In the genomic region with DNA sequence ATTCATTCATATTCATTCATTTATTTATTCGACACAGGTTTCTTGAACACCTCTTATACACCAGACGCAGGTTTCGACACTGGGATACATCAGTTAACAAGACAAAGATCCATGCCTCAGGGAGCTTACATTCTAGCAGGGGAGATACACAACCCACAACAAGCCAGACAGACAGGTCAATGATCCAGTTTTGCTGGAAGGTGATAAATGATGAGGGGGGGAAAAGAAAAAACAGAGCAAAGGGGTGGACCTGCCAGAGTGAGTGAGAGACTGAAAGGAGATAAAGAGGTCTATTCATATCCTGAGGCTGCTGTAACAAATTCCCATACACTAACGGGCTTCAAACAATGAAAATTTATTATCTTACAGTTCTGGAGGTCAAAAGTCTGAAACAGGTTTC, we compare ENCODE assay signal across 19 cellular contexts.
DNase-seq lines count a peak whose midpoint lies in the region; ATAC-seq and TF ChIP-seq lines count a peak whose summit lies in the region.
"Had no signal": no experiment of that assay in that cellular context is flagged by ENCODE, and none has a peak within 500 bp of the region (broad histone marks: within the 10 kb centered on the region; RNA-seq: fewer than 3 reads in every experiment).

No MANE protein-coding gene starts in this region.

- peaks cover 4% of the 10 kb centered on the region for H3K27me3 Mint-ChIP-seq in CD4-positive, alpha-beta T cell
- H3K27me3 Mint-ChIP-seq in IgD-negative memory B cell (peaks cover 20% of the 10 kb centered on the region), osteocyte (ENCODE audit: unreplicated experiment) (no peaks in the 10 kb centered on the region)

- DNase-seq in CD4-positive, alpha-beta T cell = no peak
- DNase-seq in hepatocyte (ENCODE audit: low spot score) = no peak
- DNase-seq in osteocyte (ENCODE audit: extremely low spot score, unreplicated experiment) = no peak
- no peak for DNase-seq in DMS53 treated with DMSO at 0.1 percent for 48 hours (lab: John Stamatoyannopoulos, UW; ENCODE audit: unreplicated experiment)
- no peak for DNase-seq in stimulated activated CD4-positive, alpha-beta T cell treated with anti-CD3 and anti-CD28 coated beads, Interleukin-4, amount 100 ng/mL, for 4 hours
- DNase-seq in COLO668 (lab: John Stamatoyannopoulos, UW; ENCODE audit: unreplicated experiment) = no peak
- DNase-seq: activated CD4-positive, alpha-beta T cell treated with anti-CD3 and anti-CD28 coated beads, Interleukin-2, amount 50 U/mL, for 4 hours; activated naive CD4-positive, alpha-beta T cell treated with anti-CD3 and anti-CD28 coated beads, Interleukin-2, amount 50 U/mL, for 16 hours; Calu3; HCEC 1CT; NCI-H1092 treated with DMSO at 0.1 percent for 48 hours; NCI-H2029 treated with DMSO at 0.1 percent for 48 hours; PC-3; stimulated activated naive CD4-positive, alpha-beta T cell treated with Interleukin-2 at 50 U/mL for 16 hours had no signal

- H3K4me1 Mint-ChIP-seq in CD4-positive, alpha-beta T cell (ENCODE audit: low read depth) = peaks cover 74% of the 10 kb centered on the region
- peaks cover 36 to 41% (median 40%) of the 10 kb centered on the region in 3 donors for H3K4me1 Mint-ChIP-seq in IgD-negative memory B cell
- H3K4me1 Mint-ChIP-seq in osteocyte (ENCODE audit: unreplicated experiment) = peaks cover 79% of the 10 kb centered on the region

- 84% methylated on average over 4 of the region's 4 CpGs for WGBS in hepatocyte (ENCODE audit: low lambda C conversion rate, missing lambda C conversion rate)

- peaks cover 44% of the 10 kb centered on the region for H3K4me1 ChIP-seq in hepatocyte (ENCODE audit: insufficient read depth)

- H2AFZ ChIP-seq in hepatocyte = no peak overlapping the region

- no peaks in the 10 kb centered on the region for H3K36me3 Mint-ChIP-seq in CD4-positive, alpha-beta T cell (ENCODE audit: low read depth)
- H3K36me3 Mint-ChIP-seq in IgD-negative memory B cell (peaks cover 1% of the 10 kb centered on the region), osteocyte (ENCODE audit: unreplicated experiment) (peaks cover 1% of the 10 kb centered on the region)

- peak overlapping the region; percentile 8 for H3K4me3 Mint-ChIP-seq in CD4-positive, alpha-beta T cell
- H3K4me3 Mint-ChIP-seq in IgD-negative memory B cell = no peak overlapping the region
- H3K4me3 Mint-ChIP-seq in osteocyte (ENCODE audit: unreplicated experiment) = no peak overlapping the region

- no peak overlapping the region for H3K4me2 ChIP-seq in hepatocyte
- H3K4me2 ChIP-seq: KMS-11 had no signal

- no peaks in the 10 kb centered on the region for H3K9me2 ChIP-seq in hepatocyte (replicated peaks; ENCODE audit: insufficient read depth)

- POLR2A ChIA-PET in CD4-positive, alpha-beta T cell (lab: Charles Lee) = no interaction called here

- ATAC-seq in CD4-positive, alpha-beta T cell (ENCODE audit: poor library complexity) = no peak
- ATAC-seq in HG03571 (IDR thresholded peaks at IDR 0.05; ENCODE audit: unreplicated experiment) = no peak
- ATAC-seq: PC-3 had no signal

- no peaks in the 10 kb centered on the region for H4K20me1 ChIP-seq in hepatocyte (ENCODE audit: insufficient read depth, poor library complexity, severe bottlenecking)

- TF ChIP-seq CTCF in CD4-positive, alpha-beta T cell (IDR thresholded peaks at IDR 0.05) = no peak
- TF ChIP-seq CTCF in hepatocyte (IDR thresholded peaks at IDR 0.05; ENCODE audit: poor library complexity) = no peak
- no peak for TF ChIP-seq CTCF in osteocyte (IDR thresholded peaks at IDR 0.05)

- H3K27ac ChIP-seq in CD4-positive, alpha-beta T cell (ENCODE audit: low read depth, low read length) = no peak overlapping the region
- peak overlapping the region; percentile 60 for H3K27ac ChIP-seq in hepatocyte
- H3K27ac ChIP-seq: KMS-11 had no signal

- H3K4me3 ChIP-seq in hepatocyte = no peak overlapping the region
- H3K4me3 ChIP-seq: lung, tibial artery had no signal

- intact Hi-C loops in CD4-positive, alpha-beta T cell (cut with DNase I, micrococcal nuclease) = loop anchor here (5.0 to 10.0 kb wide), 3 partner anchors 51 to 81 kb away; partner anchors contain the start of gene GAS7 (in 1 of the 2)

- no peaks in the 10 kb centered on the region for H3K36me3 ChIP-seq in hepatocyte (replicated peaks; ENCODE audit: insufficient read depth, low read depth)
- H3K36me3 ChIP-seq: tibial artery had no signal

- CTCF ChIA-PET in CD4-positive, alpha-beta T cell (lab: Charles Lee) = no interaction called here

- no peaks in the 10 kb centered on the region for H3K27me3 ChIP-seq in CD4-positive, alpha-beta T cell (ENCODE audit: control insufficient read depth, insufficient read depth, low read length)
- no peaks in the 10 kb centered on the region for H3K27me3 ChIP-seq in hepatocyte
- H3K27me3 ChIP-seq: tibial artery had no signal

- no peaks in the 10 kb centered on the region for H3K9me3 ChIP-seq in CD4-positive, alpha-beta T cell (ENCODE audit: control insufficient read depth, low read length)
- no peaks in the 10 kb centered on the region for H3K9me3 ChIP-seq in hepatocyte (ENCODE audit: low read depth)
- H3K9me3 ChIP-seq: tibial artery had no signal

- H3K79me2 ChIP-seq in hepatocyte = peaks cover 33% of the 10 kb centered on the region

- no peaks in the 10 kb centered on the region for H3K9me3 Mint-ChIP-seq in CD4-positive, alpha-beta T cell
- H3K9me3 Mint-ChIP-seq in IgD-negative memory B cell = peaks cover 0 to 2% (median 0%) of the 10 kb centered on the region in 3 donors
- H3K9me3 Mint-ChIP-seq in osteocyte (ENCODE audit: unreplicated experiment) = no peaks in the 10 kb centered on the region

- H3K27ac Mint-ChIP-seq in CD4-positive, alpha-beta T cell = no peak overlapping the region
- H3K27ac Mint-ChIP-seq in IgD-negative memory B cell = peak overlapping the region in 2 of 3 donors; percentile 57 to 90
- H3K27ac Mint-ChIP-seq in osteocyte (ENCODE audit: unreplicated experiment) = peak overlapping the region; percentile 8
